ENCODE assay signal across 33 cellular contexts in the genomic region with DNA sequence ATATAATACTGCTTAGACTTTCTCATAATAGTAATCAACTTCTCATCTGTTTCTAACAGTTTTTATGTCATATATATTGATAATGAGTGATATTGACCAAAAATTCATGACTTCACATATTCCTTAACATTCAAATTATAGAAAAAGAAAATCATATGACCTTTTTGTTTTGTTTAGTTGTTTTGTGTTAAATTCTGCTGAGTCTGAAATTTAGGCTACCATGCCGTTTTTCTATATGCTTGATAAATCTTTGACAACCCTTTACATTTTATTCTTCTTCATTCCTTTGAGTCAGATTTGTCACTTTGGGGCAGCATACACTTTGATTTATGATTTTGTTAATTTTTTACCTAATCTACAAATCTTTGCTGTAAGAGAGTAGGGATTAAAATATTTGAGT.
"Had no signal": no experiment of that assay in that cellular context is flagged by ENCODE, and none has a peak within 500 bp of the region (broad histone marks: within the 10 kb centered on the region; RNA-seq: fewer than 3 reads in every experiment).

No MANE protein-coding gene starts in this region.

- H3K27me3 ChIP-seq: neutrophil, ovary, spleen, suprapubic skin, testis, tibial nerve, upper lobe of left lung, vagina had no signal

- H3K36me3 ChIP-seq: neutrophil, ovary, spleen, suprapubic skin, tibial nerve, upper lobe of left lung, vagina had no signal

- ATAC-seq: naive thymus-derived CD8-positive, alpha-beta T cell; natural killer cell treated with Interleukin-12 subunit alpha and Interleukin-12 subunit beta and Interleukin-15 and Interleukin-18, amount 100 ng/mL, for 72 hours; psoas muscle; right cardiac atrium; sciatic nerve; stimulated activated memory B cell treated with anti-CD40 and anti-IgM and Interleukin-4, amounts not matched to agents 10 μg/mL and 1 μg/mL and 100 μg/mL, for 72 hours; stimulated activated naive CD8-positive, alpha-beta T cell treated with anti-CD3 and anti-CD28 coated beads, Interleukin-15, amount 100 ng/mL, for 72 hours; stimulated activated naive CD8-positive, alpha-beta T cell treated with anti-CD3 and anti-CD28 coated beads, Interleukin-15, Interleukin-2, amounts not matched to agents 100 U/mL and 50 U/mL, for 24 hours had no signal

- H3K27me3 Mint-ChIP-seq: naive thymus-derived CD8-positive, alpha-beta T cell; progenitor cell of endocrine pancreas; stimulated activated naive CD8-positive, alpha-beta T cell treated with anti-CD3 and anti-CD28 coated beads, Interleukin-15, amount 100 ng/mL, for 72 hours had no signal

- H3K4me1 ChIP-seq: parathyroid adenoma, psoas muscle, testis had no signal

- DNase-seq: naive thymus-derived CD8-positive, alpha-beta T cell; nephron progenitor cell; nucleus accumbens; ovary; posterior cingulate gyrus; psoas muscle; right cardiac atrium; spleen; stimulated activated CD4-positive, alpha-beta T cell treated with anti-CD3 and anti-CD28 coated beads, Interleukin-12 subunit alpha, Interleukin-12 subunit beta, amount 100 ng/mL, for 4 hours; stimulated activated CD4-positive, alpha-beta T cell treated with anti-CD3 and anti-CD28 coated beads, Interleukin-1b, Interleukin-23, amount 100 ng/mL, for 48 hours; stimulated activated CD4-positive, alpha-beta T cell treated with anti-CD3 and anti-CD28 coated beads, Interleukin-4, amount 100 ng/mL, for 1 hour; stimulated activated CD4-positive, alpha-beta T cell treated with anti-CD3 and anti-CD28 coated beads, Interleukin-4, amount 100 ng/mL, for 4 hours; stimulated activated CD8-positive, alpha-beta memory T cell treated with anti-CD3 and anti-CD28 coated beads, Interleukin-4, amount 100 ng/mL, for 48 hours; stimulated activated naive CD4-positive, alpha-beta T cell; stimulated activated naive CD8-positive, alpha-beta T cell treated with anti-CD3 and anti-CD28 coated beads, Interleukin-15, amount 100 ng/mL, for 72 hours; stimulated activated naive CD8-positive, alpha-beta T cell treated with anti-CD3 and anti-CD28 coated beads, Interleukin-15, Interleukin-2, amounts not matched to agents 100 U/mL and 50 U/mL, for 24 hours; substantia nigra; testis; trophoblast cell; upper lobe of left lung had no signal

- H3K27ac ChIP-seq: neutrophil, ovary, parathyroid adenoma, psoas muscle, skin epidermis, spleen, suprapubic skin, testis, tibial nerve, upper lobe of left lung, vagina had no signal

- H3K4me2 ChIP-seq: smooth muscle cell had no signal

- FAIRE-seq: urothelium cell line had no signal

- H2AFZ ChIP-seq: parathyroid adenoma had no signal

- H3K9me3 ChIP-seq: neutrophil, ovary, psoas muscle, spleen, suprapubic skin, testis, tibial nerve, upper lobe of left lung, vagina had no signal

- H3K27ac Mint-ChIP-seq: nephron progenitor cell; progenitor cell of endocrine pancreas; stimulated activated memory B cell treated with anti-CD40 and anti-IgM and Interleukin-4, amounts not matched to agents 10 μg/mL and 1 μg/mL and 100 μg/mL, for 72 hours; stimulated activated naive CD8-positive, alpha-beta T cell treated with anti-CD3 and anti-CD28 coated beads, Interleukin-15, amount 100 ng/mL, for 72 hours had no signal

- H3K9me3 Mint-ChIP-seq: natural killer cell treated with Interleukin-12 subunit alpha and Interleukin-12 subunit beta and Interleukin-15 and Interleukin-18, amount 100 ng/mL, for 72 hours; nephron progenitor cell; neural crest cell; stimulated activated memory B cell treated with anti-CD40 and anti-IgM and Interleukin-4, amounts not matched to agents 10 μg/mL and 1 μg/mL and 100 μg/mL, for 72 hours; stimulated activated naive CD8-positive, alpha-beta T cell treated with anti-CD3 and anti-CD28 coated beads, Interleukin-15, amount 100 ng/mL, for 72 hours had no signal

- H3K4me3 Mint-ChIP-seq: naive thymus-derived CD8-positive, alpha-beta T cell; natural killer cell treated with Interleukin-12 subunit alpha and Interleukin-12 subunit beta and Interleukin-15 and Interleukin-18, amount 100 ng/mL, for 72 hours; nephron progenitor cell; neural crest cell; stimulated activated memory B cell treated with anti-CD40 and anti-IgM and Interleukin-4, amounts not matched to agents 10 μg/mL and 1 μg/mL and 100 μg/mL, for 72 hours; stimulated activated naive CD8-positive, alpha-beta T cell treated with anti-CD3 and anti-CD28 coated beads, Interleukin-15, amount 100 ng/mL, for 72 hours had no signal

- H3K4me3 ChIP-seq: ovary, psoas muscle, skin epidermis, smooth muscle cell, spleen, suprapubic skin, testis, tibial nerve, upper lobe of left lung, vagina had no signal

- H3K79me2 ChIP-seq: parathyroid adenoma had no signal

- H3K36me3 Mint-ChIP-seq: naive thymus-derived CD8-positive, alpha-beta T cell; stimulated activated memory B cell treated with anti-CD40 and anti-IgM and Interleukin-4, amounts not matched to agents 10 μg/mL and 1 μg/mL and 100 μg/mL, for 72 hours had no signal

- H3K9ac ChIP-seq: parathyroid adenoma had no signal
